In the genomic region with DNA sequence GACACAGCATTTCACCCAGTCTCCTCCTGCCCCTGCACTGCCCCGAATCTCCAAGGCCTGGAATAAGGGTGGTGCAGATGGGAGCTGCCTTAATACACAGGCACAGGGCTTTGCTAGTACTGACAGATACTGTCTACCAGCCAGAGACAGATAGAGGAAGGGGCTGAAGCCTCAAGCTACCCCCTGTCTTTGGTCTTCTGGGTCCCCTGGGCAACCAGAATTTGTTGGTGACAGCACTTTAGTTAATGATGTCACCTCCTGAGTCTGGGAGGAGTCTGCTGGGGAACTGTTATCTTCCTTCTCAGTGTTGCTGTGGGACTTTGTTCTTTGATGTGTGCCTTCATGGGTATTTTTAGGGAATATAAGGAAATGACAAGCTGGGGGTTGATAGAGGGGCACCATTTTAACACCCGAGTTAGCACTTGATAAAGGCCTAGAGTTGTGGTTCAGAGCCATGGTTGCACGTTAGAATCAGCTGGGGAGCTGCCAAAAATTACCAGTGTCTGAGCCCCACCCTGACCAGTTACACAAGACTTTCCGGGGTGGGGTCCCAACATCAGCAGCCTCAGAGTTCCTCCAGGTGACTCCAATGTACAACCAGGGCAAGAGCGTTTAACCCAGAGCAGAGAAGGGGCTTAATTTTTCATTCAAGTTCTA, we compare ENCODE assay signal across 10 cellular contexts.
DNase-seq lines count a peak whose midpoint lies in the region; ATAC-seq and TF ChIP-seq lines count a peak whose summit lies in the region.
"Had no signal": no experiment of that assay in that cellular context is flagged by ENCODE, and none has a peak within 500 bp of the region (broad histone marks: within the 10 kb centered on the region; RNA-seq: fewer than 3 reads in every experiment).

No MANE protein-coding gene starts in this region.

- CTCF ChIA-PET in activated CD8-positive, alpha-beta T cell treated with anti-CD3 and anti-CD28 coated beads, Interleukin-2, amount 10 ng/mL, durations not matched to agents 7 days and 5 days (lab: Charles Lee): interaction anchor here (3.5 kb wide), 1 partner anchor 12 kb away, joined by 10 read pairs; no protein-coding TSS in a partner anchor

- DNase-seq in DMS53 (lab: John Stamatoyannopoulos, UW): peak; percentile 25
- no peak for DNase-seq in DMS53 treated with DMSO at 0.1 percent for 48 hours (lab: John Stamatoyannopoulos, UW; ENCODE audit: unreplicated experiment)
- peak; percentile 48 for DNase-seq in activated CD8-positive, alpha-beta T cell treated with anti-CD3 and anti-CD28 coated beads, Interleukin-2, amount 10 ng/mL, durations not matched to agents 7 days and 5 days
- DNase-seq in heart right ventricle: no peak
- DNase-seq in stomach: peak; percentile 31
- no peak for DNase-seq in EL
- DNase-seq in caudate nucleus (lab: John Stamatoyannopoulos, UW): no peak
- DNase-seq in superior temporal gyrus (ENCODE audit: extremely low spot score): no peak
- DNase-seq: NCI-H526 treated with DMSO at 0.1 percent for 48 hours had no signal

- POLR2A ChIA-PET in activated CD8-positive, alpha-beta T cell treated with anti-CD3 and anti-CD28 coated beads, Interleukin-2, amount 10 ng/mL, durations not matched to agents 7 days and 5 days (lab: Charles Lee): interaction anchor here (1.0 to 2.3 kb wide), 5 partner anchors 12 to 127 kb away, joined by 3 to 10 read pairs (median 4); no protein-coding TSS in a partner anchor

- TF ChIP-seq POLR2A in stomach (IDR thresholded peaks at IDR 0.05): no peak

- peaks cover 49% of the 10 kb centered on the region for H3K4me1 Mint-ChIP-seq in activated CD8-positive, alpha-beta T cell treated with anti-CD3 and anti-CD28 coated beads, Interleukin-2, amount 10 ng/mL, durations not matched to agents 7 days and 5 days (ENCODE audit: low read depth)

- peak overlapping the region in 3 of 10 donors; percentile 16 to 56 (median 23) for H3K27ac ChIP-seq in heart right ventricle
- H3K27ac ChIP-seq in stomach: peak overlapping the region in 1 of 5 donors; percentile 8
- no peak overlapping the region for H3K27ac ChIP-seq in caudate nucleus (ENCODE audit: low read depth, low read length)
- H3K27ac ChIP-seq: 22Rv1 had no signal

- no peak overlapping the region for H3K4me3 Mint-ChIP-seq in activated CD8-positive, alpha-beta T cell treated with anti-CD3 and anti-CD28 coated beads, Interleukin-2, amount 10 ng/mL, durations not matched to agents 7 days and 5 days

- H3K27me3 ChIP-seq in heart right ventricle (no peaks in the 10 kb centered on the region), stomach (no peaks in the 10 kb centered on the region)

- no peak for TF ChIP-seq CTCF in heart right ventricle (IDR thresholded peaks at IDR 0.05)
- TF ChIP-seq CTCF in stomach (IDR thresholded peaks at IDR 0.05): no peak

- no peak for TF ChIP-seq EP300 in stomach (IDR thresholded peaks at IDR 0.05)

- 40 to 47% methylated on average over 5 of the region's 5 CpGs for WGBS in heart right ventricle, 2 donors
- 32 to 80% (median 37%) methylated on average over 5 of the region's 5 CpGs for WGBS in stomach, 5 donors

- no peaks in the 10 kb centered on the region for H3K9me3 Mint-ChIP-seq in activated CD8-positive, alpha-beta T cell treated with anti-CD3 and anti-CD28 coated beads, Interleukin-2, amount 10 ng/mL, durations not matched to agents 7 days and 5 days (ENCODE audit: insufficient read depth)

- H3K27me3 Mint-ChIP-seq in activated CD8-positive, alpha-beta T cell treated with anti-CD3 and anti-CD28 coated beads, Interleukin-2, amount 10 ng/mL, durations not matched to agents 7 days and 5 days (ENCODE audit: low read depth): no peaks in the 10 kb centered on the region

- H3K27ac Mint-ChIP-seq in activated CD8-positive, alpha-beta T cell treated with anti-CD3 and anti-CD28 coated beads, Interleukin-2, amount 10 ng/mL, durations not matched to agents 7 days and 5 days: peak overlapping the region; percentile 89

- peaks cover 9% of the 10 kb centered on the region for H3K36me3 Mint-ChIP-seq in activated CD8-positive, alpha-beta T cell treated with anti-CD3 and anti-CD28 coated beads, Interleukin-2, amount 10 ng/mL, durations not matched to agents 7 days and 5 days (ENCODE audit: low read depth)

- H3K36me3 ChIP-seq in heart right ventricle: peaks cover 0 to 26% (median 13%) of the 10 kb centered on the region in 9 donors
- H3K36me3 ChIP-seq in stomach: peaks cover 0 to 24% (median 22%) of the 10 kb centered on the region in 4 donors

- intact Hi-C loops in heart right ventricle (cut with DNase I): no loop called here
- intact Hi-C loops in stomach (cut with DNase I; ENCODE audit: low total_unique reads): no loop called here

- H3K4me3 ChIP-seq in heart right ventricle (no peak overlapping the region), stomach (no peak overlapping the region)

- ATAC-seq in activated CD8-positive, alpha-beta T cell treated with anti-CD3 and anti-CD28 coated beads, Interleukin-2, amount 10 ng/mL, durations not matched to agents 7 days and 5 days: peak; percentile 72
- ATAC-seq in heart right ventricle: peak; percentile 17 to 70 (median 57)

- no peaks in the 10 kb centered on the region for H3K9me3 ChIP-seq in heart right ventricle
- no peaks in the 10 kb centered on the region for H3K9me3 ChIP-seq in stomach

- peaks cover 6 to 30% (median 19%) of the 10 kb centered on the region in 9 donors for H3K4me1 ChIP-seq in heart right ventricle
- peaks cover 0 to 17% (median 5%) of the 10 kb centered on the region in 4 donors for H3K4me1 ChIP-seq in stomach

Comparison
In these comparisons a context has a peak if more than half of its experiments do, and no peak if none do; other contexts are left out.
1. DNase-seq: peak in DMS53 (single experiment), activated CD8-positive, alpha-beta T cell treated with anti-CD3 and anti-CD28 coated beads, Interleukin-2, amount 10 ng/mL, durations not matched to agents 7 days and 5 days (single experiment) and stomach (single experiment); none in DMS53 treated with DMSO at 0.1 percent for 48 hours (single experiment), heart right ventricle (0 of 2), EL (single experiment), caudate nucleus (0 of 61) and superior temporal gyrus (single experiment).